ENCODE assay signal across 23 cellular contexts in the genomic region with DNA sequence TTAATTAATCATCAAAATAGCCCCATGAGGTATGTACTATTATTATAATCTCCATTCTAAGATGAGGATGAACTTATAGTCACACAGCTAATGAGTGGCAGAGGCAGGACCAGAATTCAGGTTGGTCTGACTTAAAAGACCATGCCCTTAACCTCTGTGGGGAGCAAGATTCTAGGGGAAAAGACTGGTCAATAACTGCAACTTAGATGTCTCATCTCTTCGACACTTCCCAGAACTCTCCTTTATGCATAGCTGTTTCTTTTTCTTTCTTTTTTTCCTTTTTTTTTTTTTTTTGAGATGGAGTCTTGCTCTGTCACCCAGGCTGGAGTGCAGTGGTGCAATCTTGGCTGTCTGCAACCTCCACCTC.
"Had no signal": no experiment of that assay in that cellular context is flagged by ENCODE, and none has a peak within 500 bp of the region (broad histone marks: within the 10 kb centered on the region; RNA-seq: fewer than 3 reads in every experiment).

No MANE protein-coding gene starts in this region.

- H3K27me3 ChIP-seq: cardiac muscle cell, dorsolateral prefrontal cortex, gastroesophageal sphincter, hepatocyte, spleen, tibial nerve had no signal

- H3K36me3 Mint-ChIP-seq: activated CD4-positive, alpha-beta memory T cell treated with anti-CD3 and anti-CD28 coated beads for 36 hours had no signal

- H3K4me3 Mint-ChIP-seq: activated CD4-positive, alpha-beta memory T cell treated with anti-CD3 and anti-CD28 coated beads for 36 hours; activated CD4-positive, alpha-beta T cell treated with anti-CD3 and anti-CD28 coated beads, Interleukin-2, amount 10 ng/mL, durations not matched to agents 24 days and 14 days; nephron had no signal

- H3K27ac Mint-ChIP-seq: activated CD4-positive, alpha-beta memory T cell treated with anti-CD3 and anti-CD28 coated beads for 36 hours; activated CD4-positive, alpha-beta T cell treated with anti-CD3 and anti-CD28 coated beads, Interleukin-2, amount 10 ng/mL, durations not matched to agents 24 days and 14 days had no signal

- DNase-seq: activated CD4-positive, alpha-beta memory T cell treated with anti-CD3 and anti-CD28 coated beads for 36 hours; activated CD4-positive, alpha-beta T cell treated with anti-CD3 and anti-CD28 coated beads, Interleukin-2, amount 10 ng/mL, durations not matched to agents 24 days and 14 days; activated CD4-positive, CD25-positive, alpha-beta regulatory T cell treated with anti-CD3 and anti-CD28 coated beads, Interleukin-2, amount 50 U/mL, for 72 hours; activated CD8-positive, alpha-beta memory T cell treated with anti-CD3 and anti-CD28 coated beads, Interleukin-2, amount 50 U/mL, for 4 hours; activated gamma-delta T cell treated with Interleukin-2 at 50 U/mL for 16 hours; activated naive CD4-positive, alpha-beta T cell treated with anti-CD3 and anti-CD28 coated beads, Interleukin-2, amount 50 U/mL, for 16 hours; activated T-cell treated with anti-CD3 and anti-CD28 coated beads, Interleukin-2, amount 50 U/mL, for 1 hour; amniotic stem cell; cerebellar nuclear complex; dorsolateral prefrontal cortex; effector memory CD4-positive, alpha-beta T cell; left ventricle myocardium inferior; mucosa of descending colon; right cardiac atrium; spleen; stimulated activated naive CD4-positive, alpha-beta T cell treated with Interleukin-2 at 50 U/mL for 16 hours had no signal

- H3K36me3 ChIP-seq: cardiac muscle cell, gastroesophageal sphincter, left ventricle myocardium inferior, spleen, tibial nerve had no signal

- H3K9me3 ChIP-seq: gastroesophageal sphincter, left ventricle myocardium inferior, mucosa of descending colon, spleen, tibial nerve had no signal

- H3K27ac ChIP-seq: coronary artery, gastroesophageal sphincter, hepatocyte, left ventricle myocardium inferior, spleen, tibial nerve had no signal

- H3K9me3 Mint-ChIP-seq: activated CD4-positive, alpha-beta memory T cell treated with anti-CD3 and anti-CD28 coated beads for 36 hours; activated CD4-positive, alpha-beta T cell treated with anti-CD3 and anti-CD28 coated beads, Interleukin-2, amount 10 ng/mL, durations not matched to agents 24 days and 14 days; nephron had no signal

- H2AFZ ChIP-seq: hepatocyte had no signal

- H3K4me3 ChIP-seq: cardiac muscle cell, coronary artery, dorsolateral prefrontal cortex, gastroesophageal sphincter, hepatocyte, left ventricle myocardium inferior, lung, mucosa of descending colon, spleen, tibial nerve had no signal

- ATAC-seq: gastroesophageal sphincter, mucosa of descending colon, right cardiac atrium had no signal

- H3K4me2 ChIP-seq: hepatocyte had no signal

- H3K79me2 ChIP-seq: hepatocyte had no signal
